In the genomic region with DNA sequence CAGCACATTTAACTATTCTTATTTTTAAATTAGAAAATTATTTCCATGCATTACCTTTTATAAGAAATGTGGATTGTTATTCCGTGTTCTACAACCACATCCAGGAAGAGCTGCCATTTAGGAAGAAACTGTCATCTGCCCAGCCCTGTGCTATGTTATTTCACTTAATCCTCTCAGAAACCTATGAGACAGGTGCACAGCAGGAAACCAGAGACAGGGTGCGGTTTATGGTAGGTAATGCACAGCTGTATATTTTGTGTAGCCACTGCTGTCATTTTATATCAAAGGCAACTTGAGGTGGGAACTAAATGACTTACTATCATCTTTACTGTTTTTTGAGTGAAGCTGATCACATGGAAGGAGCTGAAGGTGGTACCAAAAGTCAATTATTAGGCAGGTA, we compare ENCODE assay signal across 37 cellular contexts.
"Had no signal": no experiment of that assay in that cellular context is flagged by ENCODE, and none has a peak within 500 bp of the region (broad histone marks: within the 10 kb centered on the region; RNA-seq: fewer than 3 reads in every experiment).

No MANE protein-coding gene starts in this region.

- H3K27me3 ChIP-seq: MG63 had no signal

- H3K9me3 Mint-ChIP-seq: activated CD4-positive, alpha-beta memory T cell treated with anti-CD3 and anti-CD28 coated beads, Interleukin-2, amount 10 ng/mL, durations not matched to agents 7 days and 5 days; activated naive CD4-positive, alpha-beta T cell treated with anti-CD3 and anti-CD28 coated beads, Interleukin-2, amount 10 ng/mL, durations not matched to agents 7 days and 5 days; activated naive CD8-positive, alpha-beta T cell treated with anti-CD3 and anti-CD28 coated beads, Interleukin-2, amount 50 U/mL, for 24 hours had no signal

- H3K27ac ChIP-seq: PC-9, RWPE1, WERI-Rb-1 had no signal

- H3K4me1 Mint-ChIP-seq: activated CD4-positive, alpha-beta memory T cell treated with anti-CD3 and anti-CD28 coated beads, Interleukin-2, amount 10 ng/mL, durations not matched to agents 7 days and 5 days; activated CD8-positive, alpha-beta memory T cell treated with anti-CD3 and anti-CD28 coated beads, Interleukin-2, amount 10 ng/mL, durations not matched to agents 7 days and 5 days; activated naive CD4-positive, alpha-beta T cell treated with anti-CD3 and anti-CD28 coated beads, Interleukin-2, amount 10 ng/mL, durations not matched to agents 7 days and 5 days; activated naive CD8-positive, alpha-beta T cell treated with anti-CD3 and anti-CD28 coated beads, Interleukin-2, amount 50 U/mL, for 24 hours; brain had no signal

- H3K9me3 ChIP-seq: MG63 had no signal

- H3K4me2 ChIP-seq: PC-9 had no signal

- H3K4me3 Mint-ChIP-seq: activated CD4-positive, alpha-beta memory T cell treated with anti-CD3 and anti-CD28 coated beads, Interleukin-2, amount 10 ng/mL, durations not matched to agents 7 days and 5 days; activated CD8-positive, alpha-beta memory T cell treated with anti-CD3 and anti-CD28 coated beads, Interleukin-2, amount 10 ng/mL, durations not matched to agents 7 days and 5 days; activated naive CD4-positive, alpha-beta T cell treated with anti-CD3 and anti-CD28 coated beads, Interleukin-2, amount 10 ng/mL, durations not matched to agents 7 days and 5 days; activated naive CD8-positive, alpha-beta T cell; activated naive CD8-positive, alpha-beta T cell treated with anti-CD3 and anti-CD28 coated beads, Interleukin-2, amount 50 U/mL, for 24 hours; brain had no signal

- H3K27me3 Mint-ChIP-seq: activated CD4-positive, alpha-beta memory T cell treated with anti-CD3 and anti-CD28 coated beads, Interleukin-2, amount 10 ng/mL, durations not matched to agents 7 days and 5 days; activated CD8-positive, alpha-beta memory T cell treated with anti-CD3 and anti-CD28 coated beads, Interleukin-2, amount 10 ng/mL, durations not matched to agents 7 days and 5 days; activated naive CD4-positive, alpha-beta T cell treated with anti-CD3 and anti-CD28 coated beads, Interleukin-2, amount 10 ng/mL, durations not matched to agents 7 days and 5 days; activated naive CD8-positive, alpha-beta T cell treated with anti-CD3 and anti-CD28 coated beads, Interleukin-2, amount 50 U/mL, for 24 hours; brain had no signal

- H2AFZ ChIP-seq: PC-9 had no signal

- H3K36me3 Mint-ChIP-seq: activated CD8-positive, alpha-beta memory T cell treated with anti-CD3 and anti-CD28 coated beads, Interleukin-2, amount 10 ng/mL, durations not matched to agents 7 days and 5 days; activated naive CD4-positive, alpha-beta T cell treated with anti-CD3 and anti-CD28 coated beads, Interleukin-2, amount 10 ng/mL, durations not matched to agents 7 days and 5 days; activated naive CD8-positive, alpha-beta T cell; brain had no signal

- H3K4me3 ChIP-seq: MG63, PC-9 had no signal

- ATAC-seq: activated CD8-positive, alpha-beta memory T cell treated with anti-CD3 and anti-CD28 coated beads, Interleukin-2, amount 10 ng/mL, durations not matched to agents 7 days and 5 days; activated naive CD8-positive, alpha-beta T cell treated with anti-CD3 and anti-CD28 coated beads, Interleukin-2, amount 50 U/mL, for 24 hours; Right ventricle myocardium inferior had no signal

- H3K27ac Mint-ChIP-seq: activated CD4-positive, alpha-beta memory T cell treated with anti-CD3 and anti-CD28 coated beads, Interleukin-2, amount 10 ng/mL, durations not matched to agents 7 days and 5 days; activated CD8-positive, alpha-beta memory T cell treated with anti-CD3 and anti-CD28 coated beads, Interleukin-2, amount 10 ng/mL, durations not matched to agents 7 days and 5 days; activated naive CD4-positive, alpha-beta T cell treated with anti-CD3 and anti-CD28 coated beads, Interleukin-2, amount 10 ng/mL, durations not matched to agents 7 days and 5 days; activated naive CD8-positive, alpha-beta T cell; activated naive CD8-positive, alpha-beta T cell treated with anti-CD3 and anti-CD28 coated beads, Interleukin-2, amount 50 U/mL, for 24 hours; brain had no signal

- FAIRE-seq: bronchial epithelial cell, RCC 7860 had no signal

- H3K36me3 ChIP-seq: MG63, WERI-Rb-1 had no signal

- DNase-seq: activated CD4-positive, alpha-beta memory T cell treated with anti-CD3 and anti-CD28 coated beads, Interleukin-2, amount 10 ng/mL, durations not matched to agents 7 days and 5 days; activated CD4-positive, alpha-beta T cell treated with anti-CD3 and anti-CD28 coated beads for 1 hour; activated CD4-positive, alpha-beta T cell treated with anti-CD3 and anti-CD28 coated beads for 48 hours; activated CD4-positive, CD25-positive, alpha-beta regulatory T cell; activated CD8-positive, alpha-beta memory T cell treated with anti-CD3 and anti-CD28 coated beads for 24 hours; activated CD8-positive, alpha-beta memory T cell treated with anti-CD3 and anti-CD28 coated beads, Interleukin-2, amount 10 ng/mL, durations not matched to agents 7 days and 5 days; activated CD8-positive, alpha-beta memory T cell treated with anti-CD3 and anti-CD28 coated beads, Interleukin-2, amount 50 U/mL, for 48 hours; activated effector memory CD4-positive, alpha-beta T cell treated with Interleukin-2 at 50 U/mL for 16 hours; activated naive CD4-positive, alpha-beta T cell treated with anti-CD3 and anti-CD28 coated beads, Interleukin-2, amount 10 ng/mL, durations not matched to agents 7 days and 5 days; activated naive CD8-positive, alpha-beta T cell treated with anti-CD3 and anti-CD28 coated beads, Interleukin-2, amount 50 U/mL, for 24 hours; activated T-cell treated with anti-CD3 and anti-CD28 coated beads, Interleukin-2, amount 50 U/mL, for 48 hours; anterior cingulate cortex; caudate nucleus; Kasumi-1; KG1; MG63; MV-4-11; NCI-H1092; NCI-H1436 treated with DMSO at 0.1 percent for 48 hours; NCI-H187 treated with DMSO at 0.1 percent for 48 hours; NCI-H2081; NCI-H2171 treated with DMSO at 0.1 percent for 48 hours; NCI-H2227 treated with DMSO at 0.1 percent for 48 hours; NCI-H446; NCI-H510A treated with DMSO at 0.1 percent for 48 hours; NCI-H526 treated with DMSO at 0.1 percent for 48 hours; PC-9; SIG-M5; SW 1271; T1000; WERI-Rb-1 had no signal
